ENCODE assay signal across 14 cellular contexts in genomic region chr2:99974275-99974674, GRCh38.
DNase-seq lines count a peak whose midpoint lies in the region; ATAC-seq and TF ChIP-seq lines count a peak whose summit lies in the region.
"Had no signal": no experiment of that assay in that cellular context is flagged by ENCODE, and none has a peak within 500 bp of the region (broad histone marks: within the 10 kb centered on the region; RNA-seq: fewer than 3 reads in every experiment).

No MANE protein-coding gene starts in this region.

- ATAC-seq in HG03354 (IDR thresholded peaks at IDR 0.05; ENCODE audit: poor library complexity, severe bottlenecking, unreplicated experiment): no peak
- ATAC-seq: esophagus mucosa; naive thymus-derived CD8-positive, alpha-beta T cell had no signal

- H3K4me3 ChIP-seq in kidney epithelial cell (ENCODE audit: low read depth, low read length) (no peak overlapping the region), colonic mucosa (no peak overlapping the region)
- H3K4me3 ChIP-seq: PC-9 had no signal

- no peak overlapping the region for H3K9ac ChIP-seq in colonic mucosa (ENCODE audit: low read depth in 2 of 2, low read length in 2 of 2)

- H3K4me1 ChIP-seq in colonic mucosa: no peaks in the 10 kb centered on the region

- DNase-seq in EH (ENCODE audit: low read depth) (peak; percentile 67), M059J (ENCODE audit: low read depth) (peak; percentile 88), SW480 (ENCODE audit: low spot score) (peak; percentile 30), kidney epithelial cell (ENCODE audit: low read depth) (peak; percentile 86), colonic mucosa (no peak), LoVo (ENCODE audit: low spot score) (no peak), iPS-NIHi11 (ENCODE audit: low spot score) (no peak)
- DNase-seq: activated T-cell treated with anti-CD3 and anti-CD28 coated beads, Interleukin-2, amount 50 U/mL, for 24 hours; DMS 273 treated with DMSO at 0.1 percent for 48 hours; naive thymus-derived CD8-positive, alpha-beta T cell; NCI-H1048; PC-9 had no signal

- no peaks in the 10 kb centered on the region for H3K9me3 ChIP-seq in colonic mucosa

- H3K27me3 ChIP-seq in kidney epithelial cell (ENCODE audit: control insufficient read depth, insufficient read depth, low read length) (no peaks in the 10 kb centered on the region), colonic mucosa (no peaks in the 10 kb centered on the region)

- TF ChIP-seq CTCF in kidney epithelial cell (IDR thresholded peaks at IDR 0.05; ENCODE audit: insufficient read depth, low read length, poor library complexity, severe bottlenecking) (no peak), colonic mucosa (IDR thresholded peaks at IDR 0.05) (no peak)

- intact Hi-C loops in colonic mucosa (cut with DNase I): no loop called here

- H3K36me3 ChIP-seq in kidney epithelial cell (ENCODE audit: control insufficient read depth, insufficient read depth, low read length) (no peaks in the 10 kb centered on the region), colonic mucosa (no peaks in the 10 kb centered on the region)

- H3K27ac ChIP-seq in colonic mucosa: no peak overlapping the region
- H3K27ac ChIP-seq: PC-9 had no signal

Comparison
In these comparisons a context has a peak if more than half of its experiments do, and no peak if none do; other contexts are left out.
1. DNase-seq: peak in EH (single experiment), M059J (single experiment), SW480 (single experiment) and kidney epithelial cell (single experiment); none in colonic mucosa (single experiment), LoVo (single experiment) and iPS-NIHi11 (single experiment).